ENCODE assay signal across 9 cellular contexts in genomic region chr7:65731129-65731528, GRCh38.
DNase-seq lines count a peak whose midpoint lies in the region; ATAC-seq and TF ChIP-seq lines count a peak whose summit lies in the region.
"Had no signal": no experiment of that assay in that cellular context is flagged by ENCODE, and none has a peak within 500 bp of the region (broad histone marks: within the 10 kb centered on the region; RNA-seq: fewer than 3 reads in every experiment).

No MANE protein-coding gene starts in this region.

- H3K9me3 Mint-ChIP-seq in H9 = no peaks in the 10 kb centered on the region
- no peaks in the 10 kb centered on the region for H3K9me3 Mint-ChIP-seq in activated naive CD8-positive, alpha-beta T cell treated with anti-CD3 and anti-CD28 coated beads, Interleukin-2, amount 10 ng/mL, durations not matched to agents 7 days and 5 days

- no peaks in the 10 kb centered on the region for H3K79me1 ChIP-seq in H9 (ENCODE audit: insufficient read depth, low read depth, low read length, poor library complexity, severe bottlenecking)

- H3K4ac ChIP-seq in H9 (ENCODE audit: low read depth, low read length) = no peak overlapping the region

- no peak overlapping the region for H3K18ac ChIP-seq in H9 (ENCODE audit: insufficient read length, low read depth, low read length)

- H3T11ph ChIP-seq in H9 (ENCODE audit: low read length) = no peak overlapping the region

- peaks cover 4 to 6% of the 10 kb centered on the region in 2 experiments for H3K4me1 Mint-ChIP-seq in H9
- peaks cover 6% of the 10 kb centered on the region for H3K4me1 Mint-ChIP-seq in activated naive CD8-positive, alpha-beta T cell treated with anti-CD3 and anti-CD28 coated beads, Interleukin-2, amount 10 ng/mL, durations not matched to agents 7 days and 5 days

- POLR2A ChIA-PET in activated naive CD8-positive, alpha-beta T cell treated with anti-CD3 and anti-CD28 coated beads, Interleukin-2, amount 10 ng/mL, durations not matched to agents 7 days and 5 days (lab: Charles Lee) = no interaction called here

- no peak overlapping the region for H2BK12ac ChIP-seq in H9 (ENCODE audit: insufficient read length, low read depth, low read length)

- no peak for DNase-seq in H9
- DNase-seq in activated naive CD8-positive, alpha-beta T cell treated with anti-CD3 and anti-CD28 coated beads, Interleukin-2, amount 10 ng/mL, durations not matched to agents 7 days and 5 days = no peak
- DNase-seq in skeletal muscle cell (ENCODE audit: low read depth) = no peak
- DNase-seq in GM20000 (ENCODE audit: low spot score) = no peak
- DNase-seq in SHP77 treated with DMSO at 0.1 percent for 48 hours (lab: John Stamatoyannopoulos, UW) = no peak
- no peak for DNase-seq in NCI-H345 (lab: John Stamatoyannopoulos, UW)
- DNase-seq: aorta, SJCRH30 had no signal

- H4K8ac ChIP-seq in H9 (replicated peaks; ENCODE audit: insufficient read length, low read depth, low read length) = no peak overlapping the region

- H3K23ac ChIP-seq in H9 (ENCODE audit: insufficient read length, low read depth, low read length) = no peak overlapping the region

- no peak overlapping the region for H2BK5ac ChIP-seq in H9 (ENCODE audit: insufficient read length, low read length)

- WGBS in H9 (ENCODE audit: extremely low coverage, insufficient read length, low lambda C conversion rate) = no CpG with 5 or more reads among the region's 7 CpGs

- H3K36me3 Mint-ChIP-seq in H9 (ENCODE audit: insufficient read depth in 1 of 3, low read depth in 3 of 3) = peaks cover 0 to 6% (median 2%) of the 10 kb centered on the region in 3 experiments; a peak in 3 of 7 replicates
- peaks cover 2% of the 10 kb centered on the region for H3K36me3 Mint-ChIP-seq in activated naive CD8-positive, alpha-beta T cell treated with anti-CD3 and anti-CD28 coated beads, Interleukin-2, amount 10 ng/mL, durations not matched to agents 7 days and 5 days

- peak overlapping the region; percentile 9; the same call in 1 of the 2 replicates for H3K14ac ChIP-seq in H9 (ENCODE audit: insufficient read depth, low read length)

- H3K27me3 ChIP-seq in H9 (ENCODE audit: insufficient read depth, low read length) (no peaks in the 10 kb centered on the region), iPS-15b (ENCODE audit: control insufficient read depth, insufficient read depth, low read length) (no peaks in the 10 kb centered on the region)
- H3K27me3 ChIP-seq: SJCRH30 had no signal

- no peaks in the 10 kb centered on the region for H3K9me3 ChIP-seq in H9 (ENCODE audit: control insufficient read depth, low read depth, low read length)
- H3K9me3 ChIP-seq in iPS-15b (ENCODE audit: control insufficient read depth, insufficient read depth, low read length) = no peaks in the 10 kb centered on the region
- H3K9me3 ChIP-seq: SJCRH30 had no signal

- peak overlapping the region; percentile 54 to 77 for H3K4me3 Mint-ChIP-seq in H9
- peak overlapping the region; percentile 60 for H3K4me3 Mint-ChIP-seq in activated naive CD8-positive, alpha-beta T cell treated with anti-CD3 and anti-CD28 coated beads, Interleukin-2, amount 10 ng/mL, durations not matched to agents 7 days and 5 days

- no peaks in the 10 kb centered on the region for H3K36me3 ChIP-seq in iPS-15b (ENCODE audit: control insufficient read depth, insufficient read depth, low read length)
- H3K36me3 ChIP-seq: SJCRH30 had no signal

- TF ChIP-seq CTCF in H9 (conservative IDR thresholded peaks at IDR 0.05) = no peak
- TF ChIP-seq CTCF in GM20000 (IDR thresholded peaks at IDR 0.05; ENCODE audit: extremely low read depth, missing control alignments) = no peak

- H3K4me3 ChIP-seq in iPS-15b (ENCODE audit: low read depth, low read length) = peak overlapping the region; percentile 64
- H3K4me3 ChIP-seq in skeletal muscle cell (ENCODE audit: low read depth, low read length) = peak overlapping the region; percentile 35
- H3K4me3 ChIP-seq: SJCRH30 had no signal

- no peaks in the 10 kb centered on the region for H3K79me2 ChIP-seq in H9 (ENCODE audit: insufficient read depth, low read length)

- no peak overlapping the region for H2BK120ac ChIP-seq in H9 (ENCODE audit: low read depth, low read length, poor library complexity, severe bottlenecking)

- no peak overlapping the region for H3K56ac ChIP-seq in H9 (ENCODE audit: insufficient read length, low read depth, low read length)

- H2AFZ ChIP-seq in H9 (ENCODE audit: low read length) = no peak overlapping the region

- no peak overlapping the region for H2AK5ac ChIP-seq in H9 (ENCODE audit: insufficient read length, low read length)

- H4K20me1 ChIP-seq in H9 (ENCODE audit: control insufficient read depth, insufficient read depth, insufficient read length) = no peaks in the 10 kb centered on the region

- H3K4me1 ChIP-seq in H9 (ENCODE audit: insufficient read depth, low read length) (no peaks in the 10 kb centered on the region), iPS-15b (ENCODE audit: control insufficient read depth, insufficient read depth, low read length) (peaks cover 3% of the 10 kb centered on the region)
- H3K4me1 ChIP-seq: SJCRH30 had no signal

- H2BK15ac ChIP-seq in H9 (ENCODE audit: low read depth, low read length) = no peak overlapping the region

- no peak overlapping the region for H3K27ac ChIP-seq in H9 (ENCODE audit: insufficient read length, low read depth, low read length)
- H3K27ac ChIP-seq: SJCRH30 had no signal

- H3K4me2 ChIP-seq in H9 (ENCODE audit: insufficient read depth, insufficient read length, low read length) = peak overlapping the region; percentile 32

- H3K9ac ChIP-seq in H9 (ENCODE audit: extremely low read depth, insufficient read length, low read length) (no peak overlapping the region), iPS-15b (ENCODE audit: low read depth, low read length) (peak overlapping the region; percentile 70)

- H4K91ac ChIP-seq in H9 (ENCODE audit: insufficient read length, low read depth, low read length) = no peak overlapping the region

- H3K27ac Mint-ChIP-seq in H9 = peak overlapping the region in 2 of 3 experiments; percentile 63 to 76; a peak in 3 of 7 replicates
- H3K27ac Mint-ChIP-seq in activated naive CD8-positive, alpha-beta T cell treated with anti-CD3 and anti-CD28 coated beads, Interleukin-2, amount 10 ng/mL, durations not matched to agents 7 days and 5 days = no peak overlapping the region

- no peak overlapping the region for H2BK20ac ChIP-seq in H9 (ENCODE audit: low read depth, low read length, poor library complexity, severe bottlenecking)

- no peaks in the 10 kb centered on the region for H3K27me3 Mint-ChIP-seq in H9 (ENCODE audit: low read depth)
- no peaks in the 10 kb centered on the region for H3K27me3 Mint-ChIP-seq in activated naive CD8-positive, alpha-beta T cell treated with anti-CD3 and anti-CD28 coated beads, Interleukin-2, amount 10 ng/mL, durations not matched to agents 7 days and 5 days

- H3K23me2 ChIP-seq in H9 (ENCODE audit: insufficient read length, low read depth, low read length, poor library complexity, severe bottlenecking) = peaks cover 7% of the 10 kb centered on the region

- ATAC-seq in activated naive CD8-positive, alpha-beta T cell treated with anti-CD3 and anti-CD28 coated beads, Interleukin-2, amount 10 ng/mL, durations not matched to agents 7 days and 5 days (ENCODE audit: low read depth) = no peak

- no peak overlapping the region for H4K5ac ChIP-seq in H9 (ENCODE audit: insufficient read length, low read depth, low read length)
